8 cellular contexts compared by ENCODE assay signal in genomic region chr5:59040007-59040803, GRCh38.
DNase-seq lines count a peak whose midpoint lies in the region; ATAC-seq, FAIRE-seq and TF ChIP-seq lines count a peak whose summit lies in the region.

No MANE protein-coding gene starts in this region.

- H2BK15ac ChIP-seq in H1 (ENCODE audit: low read length) = no peak overlapping the region

- peaks cover 0 to 1% of the 10 kb centered on the region in 2 donors for H3K27me3 Mint-ChIP-seq in CD8-positive, alpha-beta memory T cell
- peaks cover 6% of the 10 kb centered on the region for H3K27me3 Mint-ChIP-seq in nephron (ENCODE audit: low read depth)

- no peak for DNase-seq in CD8-positive, alpha-beta memory T cell
- DNase-seq in H1 (ENCODE audit: low read depth in 1 of 2, low spot score in 2 of 2) = no peak
- no peak for DNase-seq in kidney glomerular epithelial cell (lab: John Stamatoyannopoulos, UW)
- no peak for DNase-seq in frontal cortex (ENCODE audit: low spot score in 2 of 2)

- H3K4me3 Mint-ChIP-seq in CD8-positive, alpha-beta memory T cell = peak overlapping the region; percentile 86 to 98 (median 92)
- peak overlapping the region; percentile 76 to 96 (median 93) for H3K4me3 Mint-ChIP-seq in nephron

- peak overlapping the region; percentile 62 for H3K27ac ChIP-seq in CD8-positive, alpha-beta memory T cell (ENCODE audit: low read depth, low read length)
- H3K27ac ChIP-seq in OCI-LY1 (ENCODE audit: low read depth, low read length, poor library complexity, severe bottlenecking) = no peak overlapping the region
- no peak overlapping the region for H3K27ac ChIP-seq in H1 (ENCODE audit: low read depth, low read length)

- no peak overlapping the region for H3K56ac ChIP-seq in H1 (replicated peaks; ENCODE audit: insufficient read length, low read depth, low read length)

- H3K23ac ChIP-seq in H1 (ENCODE audit: insufficient read length) = no peak overlapping the region

- no peak overlapping the region for H2BK20ac ChIP-seq in H1 (ENCODE audit: low read length)

- no peaks in the 10 kb centered on the region for H3K9me2 ChIP-seq in OCI-LY1 (ENCODE audit: low read depth, low read length)

- no peaks in the 10 kb centered on the region for H3K27me3 ChIP-seq in CD8-positive, alpha-beta memory T cell (ENCODE audit: insufficient read depth, low read length, poor library complexity, severe bottlenecking)
- H3K27me3 ChIP-seq in OCI-LY1 (ENCODE audit: insufficient read depth, low read length) (0 out of 2 replicates have a peak, but pooled peaks cover 7% of the 10 kb centered on the region), H1 (replicated peaks in 1 of 4; ENCODE audit: control insufficient read depth in 3 of 4, extremely low read depth in 1 of 4, insufficient read depth in 3 of 4, low read length in 3 of 4) (peaks cover 0 to 28% (median 26%) of the 10 kb centered on the region in 4 experiments; a peak in 6 of 7 replicates)

- no peak overlapping the region for H4K91ac ChIP-seq in H1 (replicated peaks; ENCODE audit: insufficient read length, low read length)

- TF ChIP-seq CTCF in OCI-LY1 (IDR thresholded peaks at IDR 0.05; ENCODE audit: low read length) = no peak
- no peak for TF ChIP-seq CTCF in H1 (IDR thresholded peaks at IDR 0.05; ENCODE audit: control extremely low read depth in 1 of 3, insufficient read depth in 1 of 3, low read depth in 1 of 3, low read length in 3 of 3)
- no peak for TF ChIP-seq CTCF in nephron (IDR thresholded peaks at IDR 0.05; ENCODE audit: unreplicated experiment in 3 of 3)

- H3K36me3 ChIP-seq in CD8-positive, alpha-beta memory T cell (ENCODE audit: insufficient read depth, low read length) = no peaks in the 10 kb centered on the region
- no peaks in the 10 kb centered on the region for H3K36me3 ChIP-seq in OCI-LY1 (ENCODE audit: insufficient read depth, low read length)
- no peaks in the 10 kb centered on the region for H3K36me3 ChIP-seq in H1 (ENCODE audit: control insufficient read depth in 2 of 4, insufficient read depth in 4 of 4, low read length in 3 of 4)

- ATAC-seq in GM19467 (IDR thresholded peaks at IDR 0.05; ENCODE audit: unreplicated experiment) (no peak), GM19397 (IDR thresholded peaks at IDR 0.05; ENCODE audit: unreplicated experiment) (no peak)

- H3K4me1 ChIP-seq in CD8-positive, alpha-beta memory T cell (ENCODE audit: insufficient read depth, low read length) = peaks cover 39% of the 10 kb centered on the region
- peaks cover 9% of the 10 kb centered on the region for H3K4me1 ChIP-seq in OCI-LY1 (ENCODE audit: insufficient read depth, low read length, severe bottlenecking)
- peaks cover 0 to 2% (median 0%) of the 10 kb centered on the region in 4 experiments; a peak in 2 of 7 replicates for H3K4me1 ChIP-seq in H1 (replicated peaks in 1 of 4; ENCODE audit: control insufficient read depth in 3 of 4, insufficient read depth in 4 of 4, low read length in 3 of 4)

- peaks cover 13% of the 10 kb centered on the region; the same call in 1 of the 2 replicates for H3K23me2 ChIP-seq in H1 (ENCODE audit: low read depth, low read length)

- POLR2A ChIA-PET in CD8-positive, alpha-beta memory T cell (lab: Charles Lee) = interaction anchor here (1.1 to 3.1 kb wide), 7 partner anchors 55 to 98 kb away, joined by 3 to 47 read pairs (median 12); no protein-coding TSS in a partner anchor
- POLR2A ChIA-PET in H1 (lab: Charles Lee; ENCODE audit: partially characterized antibody) = interaction anchor here (1.4 kb wide), 1 partner anchor 133 kb away, joined by 4 read pairs; no protein-coding TSS in a partner anchor

- TF ChIP-seq EP300 in H1 (IDR thresholded peaks at IDR 0.05; ENCODE audit: borderline replicate concordance in 1 of 2, low read depth in 2 of 2, low read length in 2 of 2) = no peak

- TF ChIP-seq RAD21 in H1 (IDR thresholded peaks at IDR 0.05 in 1 of 2, conservative IDR thresholded peaks at IDR 0.05 in 1 of 2; ENCODE audit: low read depth in 2 of 2, low read length in 2 of 2) = no peak

- H3K36me3 Mint-ChIP-seq in CD8-positive, alpha-beta memory T cell = peaks cover 0 to 36% (median 0%) of the 10 kb centered on the region in 3 donors
- H3K36me3 Mint-ChIP-seq in nephron (ENCODE audit: low read depth) = no peaks in the 10 kb centered on the region

- peaks cover 40 to 62% (median 48%) of the 10 kb centered on the region in 3 donors for H3K4me1 Mint-ChIP-seq in CD8-positive, alpha-beta memory T cell
- peaks cover 40% of the 10 kb centered on the region for H3K4me1 Mint-ChIP-seq in nephron

- no peak overlapping the region for H2AFZ ChIP-seq in OCI-LY1 (ENCODE audit: low read length)
- no peak overlapping the region for H2AFZ ChIP-seq in H1 (ENCODE audit: low read length)

- H4K8ac ChIP-seq in H1 (ENCODE audit: extremely low read depth, insufficient read depth, low read length) = peak overlapping the region; percentile 62; the same call in 1 of the 2 replicates

- no peak overlapping the region for H3K14ac ChIP-seq in H1 (ENCODE audit: insufficient read length)

- H3K27ac Mint-ChIP-seq in CD8-positive, alpha-beta memory T cell = peak overlapping the region; percentile 84 to 99 (median 98)
- peak overlapping the region in 1 of 3 experiments; percentile 20 for H3K27ac Mint-ChIP-seq in nephron

- no peaks in the 10 kb centered on the region for H3F3A ChIP-seq in OCI-LY1 (ENCODE audit: insufficient read depth, low read length)

- peaks cover 0 to 2% (median 0%) of the 10 kb centered on the region in 5 donors for H3K9me3 Mint-ChIP-seq in CD8-positive, alpha-beta memory T cell
- no peaks in the 10 kb centered on the region for H3K9me3 Mint-ChIP-seq in nephron

- no peak overlapping the region for H2BK120ac ChIP-seq in H1 (replicated peaks; ENCODE audit: low read depth, low read length)

- H3K9ac ChIP-seq in OCI-LY1 (ENCODE audit: low read length) (no peak overlapping the region), H1 (replicated peaks in 1 of 4; ENCODE audit: extremely low read depth in 1 of 4, low read depth in 3 of 4, low read length in 3 of 4) (no peak overlapping the region)

- WGBS in H1 (ENCODE audit: extremely low coverage in 1 of 2, insufficient coverage in 1 of 2, insufficient read length in 1 of 2, insufficient replicate concordance in 2 of 2, low coverage in 1 of 2, low lambda C conversion rate in 2 of 2, missing lambda C conversion rate in 1 of 2), 2 experiments = 32% methylated on average over 14 of the region's 14 CpGs; no CpG with 5 or more reads in 1 of the 2 experiments

- H4K20me1 ChIP-seq in OCI-LY1 (ENCODE audit: insufficient read depth, low read length) (no peaks in the 10 kb centered on the region), H1 (replicated peaks in 1 of 2; ENCODE audit: control insufficient read depth in 1 of 2, insufficient read depth in 2 of 2, low read length in 2 of 2) (no peaks in the 10 kb centered on the region)

- no peak overlapping the region for H4K5ac ChIP-seq in H1 (ENCODE audit: insufficient read length, low read depth, low read length)

- CTCF ChIA-PET in CD8-positive, alpha-beta memory T cell (lab: Charles Lee) = interaction anchor here (1.0 to 5.0 kb wide), 4 partner anchors 84 to 88 kb away, joined by 8 to 25 read pairs (median 14); no protein-coding TSS in a partner anchor
- CTCF ChIA-PET in H1 (lab: Charles Lee; ENCODE audit: partially characterized antibody) = interaction anchor here (0.9 to 1.8 kb wide), 2 partner anchors 8 to 134 kb away, joined by 4 to 9 read pairs; no protein-coding TSS in a partner anchor

- H3K4me3 ChIP-seq in CD8-positive, alpha-beta memory T cell (ENCODE audit: low read length) = peak overlapping the region; percentile 76
- H3K4me3 ChIP-seq in OCI-LY1 (ENCODE audit: low read depth, low read length, poor library complexity, severe bottlenecking) (peak overlapping the region; percentile 61), H1 (ENCODE audit: extremely low read depth in 1 of 4, insufficient read depth in 2 of 4, low read depth in 3 of 4, low read length in 4 of 4) (peak overlapping the region; percentile 54 to 84 (median 70))

- FAIRE-seq in H1 (lab: Jason Lieb, UNC) (no peak), frontal cortex (lab: Jason Lieb, UNC) (no peak)

- H3K18ac ChIP-seq in H1 (ENCODE audit: extremely low read depth, low read length) = no peak overlapping the region

- no peaks in the 10 kb centered on the region for H3K79me2 ChIP-seq in OCI-LY1 (ENCODE audit: insufficient read depth, low read length)
- no peaks in the 10 kb centered on the region for H3K79me2 ChIP-seq in H1 (ENCODE audit: control insufficient read depth in 1 of 2, insufficient read depth in 2 of 2, low read length in 2 of 2)

- no peak overlapping the region for H2BK12ac ChIP-seq in H1 (ENCODE audit: low read depth, low read length)

- no peak for TF ChIP-seq POLR2A in H1 (IDR thresholded peaks at IDR 0.05; ENCODE audit: control extremely low read depth in 1 of 2, low read depth in 2 of 2, low read length in 2 of 2)

- H2BK5ac ChIP-seq in H1 (ENCODE audit: low read depth, low read length) = no peak overlapping the region

- H3K9me3 ChIP-seq in CD8-positive, alpha-beta memory T cell (ENCODE audit: low read length) = no peaks in the 10 kb centered on the region
- no peaks in the 10 kb centered on the region for H3K9me3 ChIP-seq in OCI-LY1 (ENCODE audit: low read length)
- H3K9me3 ChIP-seq in H1 (ENCODE audit: insufficient read depth in 2 of 2, low read depth in 1 of 2, low read length in 1 of 2) = no peaks in the 10 kb centered on the region

- H3K4ac ChIP-seq in H1 (replicated peaks; ENCODE audit: insufficient read length, low read depth, low read length) = no peak overlapping the region

- H3K4me2 ChIP-seq in OCI-LY1 (ENCODE audit: low read length) = no peak overlapping the region
- H3K4me2 ChIP-seq in H1 (ENCODE audit: insufficient read depth in 1 of 2, low read depth in 2 of 2, low read length in 2 of 2) = peak overlapping the region; percentile 84 to 89

- H3K79me1 ChIP-seq in H1 (ENCODE audit: low read depth, low read length) = no peaks in the 10 kb centered on the region

- no peak overlapping the region for H2AK5ac ChIP-seq in H1 (ENCODE audit: low read depth, low read length)

TF ChIP-seq in H1, 55 proteins besides CTCF, POLR2A, EP300 and RAD21:
- TF ChIP-seq CEBPB (IDR thresholded peaks at IDR 0.05; ENCODE audit: low read depth, low read length) (peak; percentile 29; the same call in 1 of the 2 replicates), SRF (IDR thresholded peaks at IDR 0.05; ENCODE audit: low read depth, low read length) (no peak), TCF12 (IDR thresholded peaks at IDR 0.05; ENCODE audit: low read depth, low read length) (no peak), EZH2 (IDR thresholded peaks at IDR 0.05; ENCODE audit: low read depth, low read length, severe bottlenecking) (peak; percentile 30), SIX5 (IDR thresholded peaks at IDR 0.05; ENCODE audit: low read depth, low read length) (no peak), ASH2L (IDR thresholded peaks at IDR 0.05; ENCODE audit: low read length) (peak; percentile 12)
